Comparison of ENCODE assay signal across 10 cellular contexts in genomic region chr6:17418281-17419188, GRCh38. TPM values are rescaled to one million over a fixed set of nuclear protein-coding genes. Genes with fewer than 3 reads are reported as not detected.
A peak's percentile ranks its signal among the peaks of the same experiment; 100 is the strongest.
DNase-seq lines count a peak whose midpoint lies in the region; ATAC-seq and TF ChIP-seq lines count a peak whose summit lies in the region.
"Had no signal": no experiment of that assay in that cellular context is flagged by ENCODE, and none has a peak within 500 bp of the region (broad histone marks: within the 10 kb centered on the region; RNA-seq: fewer than 3 reads in every experiment).

No MANE protein-coding gene starts in this region.

- no peak for ATAC-seq in HG02884 (IDR thresholded peaks at IDR 0.05; ENCODE audit: unreplicated experiment)
- no peak for ATAC-seq in GM18907 (IDR thresholded peaks at IDR 0.05; ENCODE audit: unreplicated experiment)
- ATAC-seq: left lobe of liver had no signal

- no peak for TF ChIP-seq CTCF in fibroblast of the aortic adventitia (IDR thresholded peaks at IDR 0.05; ENCODE audit: insufficient read depth, low read length)

- DNase-seq in ELF-1 (ENCODE audit: low read depth, low spot score) (peak; percentile 86), RPMI7951 (ENCODE audit: low read depth) (peak; percentile 86), fibroblast of the aortic adventitia (ENCODE audit: low read depth) (peak; percentile 49), retina (peak; percentile 52), mesenteric fat pad (ENCODE audit: low spot score) (no peak), SW 1271 (lab: John Stamatoyannopoulos, UW) (no peak)
- DNase-seq: activated gamma-delta T cell treated with Interleukin-2 at 50 U/mL for 16 hours had no signal

- H3K4me3 ChIP-seq in fibroblast of the aortic adventitia (ENCODE audit: low read depth, low read length) = no peak overlapping the region

RNA-seq across cellular contexts. Expression of gene CAP2, which starts 25.1 kb away (rescaled TPM):
- total RNA-seq in RPMI7951 (2014; rRNA removed; shearing (Covaris generic)) = 29.5 and 35.9 TPM in 2 replicates
- 6.5 and 8.7 TPM in 2 replicates for total RNA-seq in fibroblast of the aortic adventitia (ENCODE audit: low replicate concordance)
- 9.3 TPM for total RNA-seq in mesenteric fat pad

Comparison
In these comparisons a context has a peak if more than half of its experiments do, and no peak if none do; other contexts are left out.
1. DNase-seq: peak in ELF-1 (single experiment), RPMI7951 (single experiment), fibroblast of the aortic adventitia (single experiment) and retina (single experiment); none in mesenteric fat pad (single experiment) and SW 1271 (0 of 2).